7 cellular contexts compared by ENCODE assay signal in genomic region chr7:136292365-136292764, GRCh38.
"Had no signal": no experiment of that assay in that cellular context is flagged by ENCODE, and none has a peak within 500 bp of the region (broad histone marks: within the 10 kb centered on the region; RNA-seq: fewer than 3 reads in every experiment).

No MANE protein-coding gene starts in this region.

- DNase-seq: GM23248, H9, HCEC 1CT, HFFc6 had no signal

- H3K4me3 Mint-ChIP-seq: H9, HFFc6 had no signal

- H3K9me3 Mint-ChIP-seq: IgD-negative memory B cell had no signal

- H3K27ac ChIP-seq: GM23248, HL-60 had no signal

- H3K9ac ChIP-seq: GM23248 had no signal

- H3K4me1 Mint-ChIP-seq: H9 had no signal

- H3K27ac Mint-ChIP-seq: H9, HFFc6, IgD-negative memory B cell had no signal

- ATAC-seq: HepG2 had no signal

- H3K4me3 ChIP-seq: GM23248 had no signal

- H2AFZ ChIP-seq: GM23248 had no signal

- H3K36me3 Mint-ChIP-seq: IgD-negative memory B cell had no signal

- H3K27me3 Mint-ChIP-seq: IgD-negative memory B cell had no signal
